Comparison of ENCODE assay signal across 9 cellular contexts in the genomic region with DNA sequence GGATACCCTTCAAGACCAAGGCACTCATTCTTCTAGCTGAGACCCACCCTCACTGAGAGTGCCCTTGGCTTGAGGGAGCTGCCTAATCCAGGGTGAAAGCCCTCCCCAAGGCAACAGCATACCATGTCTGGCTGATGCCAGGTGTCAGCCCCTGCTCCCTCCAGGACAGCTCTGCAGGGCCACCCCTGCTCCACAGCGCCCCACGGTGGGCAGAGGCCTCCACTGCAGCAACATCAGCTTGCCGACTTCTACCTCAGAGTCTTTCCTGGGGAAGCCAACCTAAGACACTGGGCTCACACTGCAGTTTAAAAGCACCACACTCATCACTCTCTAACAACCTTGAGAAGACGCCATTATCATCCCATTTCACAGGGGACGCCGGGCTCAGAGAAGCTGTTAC. TPM values are rescaled to one million over a fixed set of nuclear protein-coding genes. Genes with fewer than 3 reads are reported as not detected.
DNase-seq lines count a peak whose midpoint lies in the region; ATAC-seq and TF ChIP-seq lines count a peak whose summit lies in the region.
"Had no signal": no experiment of that assay in that cellular context is flagged by ENCODE, and none has a peak within 500 bp of the region (broad histone marks: within the 10 kb centered on the region; RNA-seq: fewer than 3 reads in every experiment).

No MANE protein-coding gene starts in this region.

- no peak overlapping the region for H3K4me3 Mint-ChIP-seq in activated T-helper 1 cell treated with anti-CD3 and anti-CD28 coated beads, Interleukin-12 subunit alpha, Interleukin-12 subunit beta, Interleukin-2, Interleukin-4 antibody, amounts not matched to agents 30 ng/mL and 10 ng/mL and 1 ng/mL, durations not matched to agents 14 hours and 24 hours and 36 hours
- H3K4me3 Mint-ChIP-seq: activated B cell treated with CpG ODN at 0.5 μM for 24 hours had no signal

- peak; percentile 79 for TF ChIP-seq CTCF in LNCAP (IDR thresholded peaks at IDR 0.05)

- no peak for ATAC-seq in GM18907 (IDR thresholded peaks at IDR 0.05; ENCODE audit: unreplicated experiment)

- H3K27me3 Mint-ChIP-seq in activated T-helper 1 cell treated with anti-CD3 and anti-CD28 coated beads, Interleukin-12 subunit alpha, Interleukin-12 subunit beta, Interleukin-2, Interleukin-4 antibody, amounts not matched to agents 30 ng/mL and 10 ng/mL and 1 ng/mL, durations not matched to agents 14 hours and 24 hours and 36 hours (ENCODE audit: insufficient read depth): no peaks in the 10 kb centered on the region
- H3K27me3 Mint-ChIP-seq: activated B cell treated with CpG ODN at 0.5 μM for 24 hours had no signal

- DNase-seq in DMS53 (lab: John Stamatoyannopoulos, UW) (peak; percentile 51), DMS53 treated with DMSO at 0.1 percent for 48 hours (lab: John Stamatoyannopoulos, UW; ENCODE audit: unreplicated experiment) (no peak), iris pigment epithelial cell (ENCODE audit: low read depth) (peak; percentile 9)
- DNase-seq in activated T-helper 1 cell treated with anti-CD3 and anti-CD28 coated beads, Interleukin-12 subunit alpha, Interleukin-12 subunit beta, Interleukin-2, Interleukin-4 antibody, amounts not matched to agents 30 ng/mL and 10 ng/mL and 1 ng/mL, durations not matched to agents 14 hours and 24 hours and 36 hours (ENCODE audit: low spot score): peak; percentile 14
- DNase-seq in stimulated activated CD8-positive, alpha-beta memory T cell treated with anti-CD3 and anti-CD28 coated beads, Interleukin-7, amount 100 ng/mL, for 48 hours (ENCODE audit: extremely low read depth in 1 of 2, low read depth in 1 of 2): peak; percentile 6 to 23
- no peak for DNase-seq in effector memory CD4-positive, alpha-beta T cell
- DNase-seq: activated B cell treated with CpG ODN at 0.5 μM for 24 hours had no signal

- H3K27ac Mint-ChIP-seq in activated T-helper 1 cell treated with anti-CD3 and anti-CD28 coated beads, Interleukin-12 subunit alpha, Interleukin-12 subunit beta, Interleukin-2, Interleukin-4 antibody, amounts not matched to agents 30 ng/mL and 10 ng/mL and 1 ng/mL, durations not matched to agents 14 hours and 24 hours and 36 hours: no peak overlapping the region
- H3K27ac Mint-ChIP-seq: activated B cell treated with CpG ODN at 0.5 μM for 24 hours had no signal

- intact Hi-C loops in activated T-helper 1 cell treated with anti-CD3 and anti-CD28 coated beads, Interleukin-12 subunit alpha, Interleukin-12 subunit beta, Interleukin-2, Interleukin-4 antibody, amounts not matched to agents 30 ng/mL and 10 ng/mL and 1 ng/mL, durations not matched to agents 14 hours and 24 hours and 36 hours (cut with micrococcal nuclease): loop anchor here (1.0 kb wide), 1 partner anchor 280 kb away; no protein-coding TSS in a partner anchor

- no peaks in the 10 kb centered on the region for H3K4me1 Mint-ChIP-seq in activated T-helper 1 cell treated with anti-CD3 and anti-CD28 coated beads, Interleukin-12 subunit alpha, Interleukin-12 subunit beta, Interleukin-2, Interleukin-4 antibody, amounts not matched to agents 30 ng/mL and 10 ng/mL and 1 ng/mL, durations not matched to agents 14 hours and 24 hours and 36 hours (ENCODE audit: low read depth)
- H3K4me1 Mint-ChIP-seq: activated B cell treated with CpG ODN at 0.5 μM for 24 hours had no signal

- H3K36me3 ChIP-seq in effector memory CD4-positive, alpha-beta T cell (ENCODE audit: control insufficient read depth, insufficient read depth, low read length): peaks cover 4% of the 10 kb centered on the region

- no peak overlapping the region for H3K4me3 ChIP-seq in effector memory CD4-positive, alpha-beta T cell (ENCODE audit: insufficient read depth, low read depth, low read length, poor library complexity, severe bottlenecking)

- no peaks in the 10 kb centered on the region for H3K9me3 ChIP-seq in effector memory CD4-positive, alpha-beta T cell (ENCODE audit: control insufficient read depth, low read length)

- no peaks in the 10 kb centered on the region for H3K27me3 ChIP-seq in effector memory CD4-positive, alpha-beta T cell (replicated peaks; ENCODE audit: control insufficient read depth, insufficient read depth, low read length, poor library complexity, severe bottlenecking)

- peaks cover 4% of the 10 kb centered on the region for H3K36me3 Mint-ChIP-seq in activated T-helper 1 cell treated with anti-CD3 and anti-CD28 coated beads, Interleukin-12 subunit alpha, Interleukin-12 subunit beta, Interleukin-2, Interleukin-4 antibody, amounts not matched to agents 30 ng/mL and 10 ng/mL and 1 ng/mL, durations not matched to agents 14 hours and 24 hours and 36 hours (ENCODE audit: low read depth)

- H3K4me1 ChIP-seq in effector memory CD4-positive, alpha-beta T cell (ENCODE audit: control insufficient read depth, insufficient read depth, low read length, poor library complexity, severe bottlenecking): no peaks in the 10 kb centered on the region

- H3K9me3 Mint-ChIP-seq in activated T-helper 1 cell treated with anti-CD3 and anti-CD28 coated beads, Interleukin-12 subunit alpha, Interleukin-12 subunit beta, Interleukin-2, Interleukin-4 antibody, amounts not matched to agents 30 ng/mL and 10 ng/mL and 1 ng/mL, durations not matched to agents 14 hours and 24 hours and 36 hours: no peaks in the 10 kb centered on the region
- H3K9me3 Mint-ChIP-seq: activated B cell treated with CpG ODN at 0.5 μM for 24 hours had no signal

- no peak overlapping the region for H3K27ac ChIP-seq in effector memory CD4-positive, alpha-beta T cell (ENCODE audit: insufficient read depth, low read length, poor library complexity, severe bottlenecking)

RNA-seq across cellular contexts. Expression of a gene that starts 29.0 kb away (rescaled TPM):
- total RNA-seq in activated T-helper 1 cell treated with anti-CD3 and anti-CD28 coated beads, Interleukin-12 subunit alpha, Interleukin-12 subunit beta, Interleukin-2, Interleukin-4 antibody, amounts not matched to agents 30 ng/mL and 10 ng/mL and 1 ng/mL, durations not matched to agents 14 hours and 24 hours and 36 hours: 2.0 TPM in 2 replicates

RNA-seq across cellular contexts. Expression of a gene that starts 45.3 kb away (rescaled TPM):
- 30.5 and 31.7 TPM in 2 replicates for total RNA-seq in activated T-helper 1 cell treated with anti-CD3 and anti-CD28 coated beads, Interleukin-12 subunit alpha, Interleukin-12 subunit beta, Interleukin-2, Interleukin-4 antibody, amounts not matched to agents 30 ng/mL and 10 ng/mL and 1 ng/mL, durations not matched to agents 14 hours and 24 hours and 36 hours

RNA-seq across cellular contexts. Expression of a gene that starts 50.3 kb away (rescaled TPM):
- total RNA-seq in activated T-helper 1 cell treated with anti-CD3 and anti-CD28 coated beads, Interleukin-12 subunit alpha, Interleukin-12 subunit beta, Interleukin-2, Interleukin-4 antibody, amounts not matched to agents 30 ng/mL and 10 ng/mL and 1 ng/mL, durations not matched to agents 14 hours and 24 hours and 36 hours: 2.3 and 2.5 TPM in 2 replicates

Comparison
In these comparisons a context has a peak if more than half of its experiments do, and no peak if none do; other contexts are left out.
1. DNase-seq: peak in DMS53 (single experiment), activated T-helper 1 cell treated with anti-CD3 and anti-CD28 coated beads, Interleukin-12 subunit alpha, Interleukin-12 subunit beta, Interleukin-2, Interleukin-4 antibody, amounts not matched to agents 30 ng/mL and 10 ng/mL and 1 ng/mL, durations not matched to agents 14 hours and 24 hours and 36 hours (single experiment), iris pigment epithelial cell (single experiment) and stimulated activated CD8-positive, alpha-beta memory T cell treated with anti-CD3 and anti-CD28 coated beads, Interleukin-7, amount 100 ng/mL, for 48 hours (2 of 2); none in DMS53 treated with DMSO at 0.1 percent for 48 hours (single experiment) and effector memory CD4-positive, alpha-beta T cell (0 of 3).